ENCODE assay signal across 8 cellular contexts in the genomic region with DNA sequence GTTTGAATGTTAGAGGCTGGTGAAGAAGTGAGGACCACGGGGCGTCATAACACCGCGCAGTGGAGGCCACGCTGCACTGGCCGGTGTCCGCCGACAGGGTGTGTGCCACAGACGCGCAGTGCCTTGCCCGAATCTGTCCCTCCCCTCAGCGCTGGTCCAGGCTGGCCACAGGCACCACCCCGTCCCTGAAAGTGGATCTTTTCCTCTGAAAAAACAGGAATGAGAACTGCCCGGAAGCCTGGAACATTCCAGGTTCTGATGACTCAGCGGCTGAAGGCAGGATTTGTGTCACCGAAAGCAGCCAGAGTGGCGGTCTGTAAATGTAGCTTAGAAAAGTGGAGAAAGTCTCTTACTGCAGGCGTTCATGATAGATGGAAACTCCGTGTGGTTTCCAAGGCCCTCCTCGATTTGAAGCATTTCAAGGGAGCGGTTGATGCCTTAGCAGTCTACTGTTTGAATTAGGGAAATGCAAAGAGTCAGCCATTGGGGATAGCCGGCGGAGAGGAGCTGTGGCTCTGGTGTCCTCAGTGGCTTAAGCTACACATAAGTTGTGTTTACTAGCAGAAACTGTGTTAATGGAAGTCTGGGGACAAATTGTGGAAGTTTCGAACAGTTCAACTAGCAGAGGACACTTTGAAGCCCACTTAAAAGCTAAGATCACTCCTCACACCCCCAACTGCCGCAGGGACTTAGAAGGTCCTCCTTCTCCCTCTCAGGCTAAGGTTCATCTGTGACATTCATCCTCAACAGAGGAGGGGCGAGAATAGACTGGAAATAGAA.
DNase-seq lines count a peak whose midpoint lies in the region; ATAC-seq and TF ChIP-seq lines count a peak whose summit lies in the region.

No MANE protein-coding gene starts in this region.

- peak; percentile 71 for TF ChIP-seq CTCF in foreskin keratinocyte (conservative IDR thresholded peaks at IDR 0.05)
- TF ChIP-seq CTCF in neural crest cell (conservative IDR thresholded peaks at IDR 0.05): peak; percentile 83

- H3K4me1 Mint-ChIP-seq in activated T-helper 2 cell treated with anti-CD3 and anti-CD28 coated beads, Interferon-gamma antibody, Interleukin-2, Interleukin-4, amounts not matched to agents 10 μg/mL and 5 μg/mL and 100 μg/mL, durations not matched to agents 14 hours and 24 hours and 36 hours (ENCODE audit: low read depth): no peaks in the 10 kb centered on the region
- H3K4me1 Mint-ChIP-seq in neural crest cell: peaks cover 10% of the 10 kb centered on the region

- no peaks in the 10 kb centered on the region for H3K36me3 Mint-ChIP-seq in activated T-helper 2 cell treated with anti-CD3 and anti-CD28 coated beads, Interferon-gamma antibody, Interleukin-2, Interleukin-4, amounts not matched to agents 10 μg/mL and 5 μg/mL and 100 μg/mL, durations not matched to agents 14 hours and 24 hours and 36 hours (ENCODE audit: low read depth)
- no peaks in the 10 kb centered on the region for H3K36me3 Mint-ChIP-seq in neural crest cell (ENCODE audit: low read depth)

- peak overlapping the region; percentile 56 for H3K27ac ChIP-seq in foreskin keratinocyte

- peak; percentile 89 for ATAC-seq in GM21367 (IDR thresholded peaks at IDR 0.05; ENCODE audit: unreplicated experiment)
- peak; percentile 83 for ATAC-seq in foreskin keratinocyte

- no peaks in the 10 kb centered on the region for H3K27me3 ChIP-seq in foreskin keratinocyte

- H3K4me1 ChIP-seq in foreskin keratinocyte: peaks cover 10% of the 10 kb centered on the region

- H3K9me3 Mint-ChIP-seq in activated T-helper 2 cell treated with anti-CD3 and anti-CD28 coated beads, Interferon-gamma antibody, Interleukin-2, Interleukin-4, amounts not matched to agents 10 μg/mL and 5 μg/mL and 100 μg/mL, durations not matched to agents 14 hours and 24 hours and 36 hours: no peaks in the 10 kb centered on the region
- H3K9me3 Mint-ChIP-seq in neural crest cell: no peaks in the 10 kb centered on the region

- H3K4me3 Mint-ChIP-seq in activated T-helper 2 cell treated with anti-CD3 and anti-CD28 coated beads, Interferon-gamma antibody, Interleukin-2, Interleukin-4, amounts not matched to agents 10 μg/mL and 5 μg/mL and 100 μg/mL, durations not matched to agents 14 hours and 24 hours and 36 hours (ENCODE audit: low read depth): no peak overlapping the region
- no peak overlapping the region for H3K4me3 Mint-ChIP-seq in neural crest cell

- peaks cover 2% of the 10 kb centered on the region for H3K27me3 Mint-ChIP-seq in activated T-helper 2 cell treated with anti-CD3 and anti-CD28 coated beads, Interferon-gamma antibody, Interleukin-2, Interleukin-4, amounts not matched to agents 10 μg/mL and 5 μg/mL and 100 μg/mL, durations not matched to agents 14 hours and 24 hours and 36 hours (ENCODE audit: low read depth)
- no peaks in the 10 kb centered on the region for H3K27me3 Mint-ChIP-seq in neural crest cell (ENCODE audit: low read depth)

- intact Hi-C loops in activated T-helper 2 cell treated with anti-CD3 and anti-CD28 coated beads, Interferon-gamma antibody, Interleukin-2, Interleukin-4, amounts not matched to agents 10 μg/mL and 5 μg/mL and 100 μg/mL, durations not matched to agents 14 hours and 24 hours and 36 hours (cut with micrococcal nuclease): loop anchor here (1.0 to 10.0 kb wide), 7 partner anchors 16 to 776 kb away; a partner anchor contains a TSS

- DNase-seq in DMS 273 (lab: John Stamatoyannopoulos, UW; ENCODE audit: unreplicated experiment): peak; percentile 90
- peak; percentile 98 for DNase-seq in HT-29 (ENCODE audit: low spot score)
- DNase-seq in RPMI8226: peak; percentile 85
- DNase-seq in activated T-helper 2 cell treated with anti-CD3 and anti-CD28 coated beads, Interferon-gamma antibody, Interleukin-2, Interleukin-4, amounts not matched to agents 10 μg/mL and 5 μg/mL and 100 μg/mL, durations not matched to agents 14 hours and 24 hours and 36 hours (ENCODE audit: low spot score): peak; percentile 81
- DNase-seq in foreskin keratinocyte: no peak
- peak; percentile 81 for DNase-seq in neural crest cell (ENCODE audit: low read depth, low spot score)
- DNase-seq in stromal cell of bone marrow (ENCODE audit: low read depth): peak; percentile 92

- H3K27ac Mint-ChIP-seq in activated T-helper 2 cell treated with anti-CD3 and anti-CD28 coated beads, Interferon-gamma antibody, Interleukin-2, Interleukin-4, amounts not matched to agents 10 μg/mL and 5 μg/mL and 100 μg/mL, durations not matched to agents 14 hours and 24 hours and 36 hours: no peak overlapping the region
- H3K27ac Mint-ChIP-seq in neural crest cell (ENCODE audit: unreplicated experiment): no peak overlapping the region

Comparison
In these comparisons a context has a peak if more than half of its experiments do, and no peak if none do; other contexts are left out.
1. DNase-seq: peak in DMS 273 (single experiment), HT-29 (single experiment), RPMI8226 (single experiment), activated T-helper 2 cell treated with anti-CD3 and anti-CD28 coated beads, Interferon-gamma antibody, Interleukin-2, Interleukin-4, amounts not matched to agents 10 μg/mL and 5 μg/mL and 100 μg/mL, durations not matched to agents 14 hours and 24 hours and 36 hours (single experiment), neural crest cell (single experiment) and stromal cell of bone marrow (single experiment); none in foreskin keratinocyte (0 of 2).